In genomic region chr22:44406581-44407403, GRCh38 we compare ENCODE assay signal across 21 cellular contexts.
A peak's percentile ranks its signal among the peaks of the same experiment; 100 is the strongest.
DNase-seq lines count a peak whose midpoint lies in the region; ATAC-seq and TF ChIP-seq lines count a peak whose summit lies in the region.
"Had no signal": no experiment of that assay in that cellular context is flagged by ENCODE, and none has a peak within 500 bp of the region (broad histone marks: within the 10 kb centered on the region; RNA-seq: fewer than 3 reads in every experiment).

No MANE protein-coding gene starts in this region.

- TF ChIP-seq CTCF in chondrocyte (IDR thresholded peaks at IDR 0.05) = no peak
- TF ChIP-seq CTCF in upper lobe of right lung (IDR thresholded peaks at IDR 0.05) = no peak

- H3K36me3 Mint-ChIP-seq in chondrocyte (ENCODE audit: low read depth) = no peaks in the 10 kb centered on the region
- H3K36me3 Mint-ChIP-seq: activated naive CD8-positive, alpha-beta T cell; naive thymus-derived CD4-positive, alpha-beta T cell had no signal

- H3K4me3 Mint-ChIP-seq in chondrocyte (ENCODE audit: unreplicated experiment) = no peak overlapping the region
- H3K4me3 Mint-ChIP-seq: activated naive CD8-positive, alpha-beta T cell; naive thymus-derived CD4-positive, alpha-beta T cell had no signal

- H3K9me3 Mint-ChIP-seq in chondrocyte (ENCODE audit: low read depth) = no peaks in the 10 kb centered on the region
- H3K9me3 Mint-ChIP-seq: naive thymus-derived CD4-positive, alpha-beta T cell had no signal

- no peak overlapping the region for H3K4me3 ChIP-seq in upper lobe of right lung
- H3K4me3 ChIP-seq: BLaER1, esophagus muscularis mucosa, pancreas, transverse colon had no signal

- ATAC-seq in upper lobe of right lung (no peak), GM18867 (IDR thresholded peaks at IDR 0.05; ENCODE audit: unreplicated experiment) (no peak)
- ATAC-seq: naive thymus-derived CD4-positive, alpha-beta T cell; pancreas; stimulated activated naive CD8-positive, alpha-beta T cell treated with anti-CD3 and anti-CD28 coated beads, Interleukin-15, Interleukin-2, amounts not matched to agents 100 U/mL and 50 U/mL, for 24 hours had no signal

- peak; percentile 3 for DNase-seq in activated naive CD4-positive, alpha-beta T cell treated with anti-CD3 and anti-CD28 coated beads, Interleukin-2, amount 50 U/mL, for 16 hours
- DNase-seq in activated naive CD4-positive, alpha-beta T cell treated with Interleukin-2 at 50 U/mL for 16 hours = no peak
- DNase-seq in chondrocyte (ENCODE audit: low spot score) = peak; percentile 38
- peak; percentile 20 for DNase-seq in iris pigment epithelial cell (ENCODE audit: low read depth)
- DNase-seq in upper lobe of right lung = peak; percentile 44
- no peak for DNase-seq in D341Med (ENCODE audit: low spot score)
- DNase-seq in NCI-H1930 (lab: John Stamatoyannopoulos, UW) = no peak
- DNase-seq: 8988T; naive thymus-derived CD4-positive, alpha-beta T cell; NCI-H2171 treated with DMSO at 0.1 percent for 48 hours; NCI-H748 treated with DMSO at 0.1 percent for 48 hours; OCI-M1; SIG-M5; stimulated activated CD4-positive, alpha-beta T cell treated with anti-CD3 and anti-CD28 coated beads, Interleukin-2, amount 100 ng/mL, for 24 hours; stimulated activated naive CD8-positive, alpha-beta T cell treated with anti-CD3 and anti-CD28 coated beads, Interleukin-15, Interleukin-2, amounts not matched to agents 100 U/mL and 50 U/mL, for 24 hours; transverse colon had no signal

- no peak overlapping the region for H3K27ac ChIP-seq in upper lobe of right lung
- H3K27ac ChIP-seq: BLaER1, esophagus muscularis mucosa, pancreas, transverse colon had no signal

- peaks cover 24% of the 10 kb centered on the region for H3K27me3 Mint-ChIP-seq in chondrocyte (ENCODE audit: low read depth)

- intact Hi-C loops in upper lobe of right lung (cut with DNase I) = no loop called here

- H3K27me3 ChIP-seq in upper lobe of right lung = no peaks in the 10 kb centered on the region
- H3K27me3 ChIP-seq: BLaER1, esophagus muscularis mucosa, pancreas had no signal

- no peaks in the 10 kb centered on the region for H3K36me3 ChIP-seq in upper lobe of right lung
- H3K36me3 ChIP-seq: BLaER1, esophagus muscularis mucosa, pancreas, transverse colon had no signal

- no peaks in the 10 kb centered on the region for H3K4me1 Mint-ChIP-seq in chondrocyte (ENCODE audit: low read depth)
- H3K4me1 Mint-ChIP-seq: naive thymus-derived CD4-positive, alpha-beta T cell had no signal

- no peaks in the 10 kb centered on the region for H3K4me1 ChIP-seq in upper lobe of right lung
- H3K4me1 ChIP-seq: BLaER1, pancreas, transverse colon had no signal

- H3K27ac Mint-ChIP-seq in chondrocyte (ENCODE audit: unreplicated experiment) = no peak overlapping the region
- H3K27ac Mint-ChIP-seq: activated naive CD8-positive, alpha-beta T cell had no signal

- H3K9me3 ChIP-seq in upper lobe of right lung = no peaks in the 10 kb centered on the region
- H3K9me3 ChIP-seq: BLaER1, esophagus muscularis mucosa, pancreas, transverse colon had no signal

Comparison
In these comparisons a context has a peak if more than half of its experiments do, and no peak if none do; other contexts are left out.
1. DNase-seq: peak in activated naive CD4-positive, alpha-beta T cell treated with anti-CD3 and anti-CD28 coated beads, Interleukin-2, amount 50 U/mL, for 16 hours (single experiment), chondrocyte (single experiment), iris pigment epithelial cell (single experiment) and upper lobe of right lung (single experiment); none in activated naive CD4-positive, alpha-beta T cell treated with Interleukin-2 at 50 U/mL for 16 hours (single experiment), D341Med (single experiment) and NCI-H1930 (0 of 2).